ENCODE assay signal across 1 cellular context in genomic region chr1:25724986-25725385, GRCh38.
TF ChIP-seq lines count a peak whose summit lies in the region.

No MANE protein-coding gene starts in this region.

TF ChIP-seq in GM23338, 12 proteins besides CTCF, POLR2A, EP300 and RAD21:
- no peak for TF ChIP-seq ZNF462 (CRISPR knock-in tag; IDR thresholded peaks at IDR 0.05)
